Comparison of ENCODE assay signal across 8 cellular contexts in genomic region chr11:58654079-58654907, GRCh38. TPM values are rescaled to one million over a fixed set of nuclear protein-coding genes. Genes with fewer than 3 reads are reported as not detected.
A peak's percentile ranks its signal among the peaks of the same experiment; 100 is the strongest.
DNase-seq lines count a peak whose midpoint lies in the region; ATAC-seq and TF ChIP-seq lines count a peak whose summit lies in the region.

No MANE protein-coding gene starts in this region.

- POLR2A ChIA-PET in IMR-90 (lab: Charles Lee; ENCODE audit: unreplicated experiment) = no interaction called here

- no peaks in the 10 kb centered on the region for H4K20me1 ChIP-seq in IMR-90 (ENCODE audit: insufficient read depth, low read length)

- H2AK9ac ChIP-seq in IMR-90 (replicated peaks; ENCODE audit: low read depth, low read length, poor library complexity) = no peak overlapping the region

- H3K27me3 Mint-ChIP-seq in activated T-helper 17 cell treated with anti-CD3 and anti-CD28 coated beads, Interleukin-2, amount 50 U/mL, for 72 hours = no peaks in the 10 kb centered on the region

- no peak overlapping the region for H4K91ac ChIP-seq in IMR-90 (ENCODE audit: insufficient read depth, low read depth, low read length)

- no peak overlapping the region for H2AK5ac ChIP-seq in IMR-90 (ENCODE audit: low read depth, low read length)

- no peak overlapping the region for H4K8ac ChIP-seq in IMR-90 (ENCODE audit: low read depth in 2 of 2, low read length in 2 of 2)

- H3K36me3 ChIP-seq in IMR-90 (ENCODE audit: control insufficient read depth, insufficient read depth, low read length) (no peaks in the 10 kb centered on the region), testis (ENCODE audit: low read depth, missing control alignments) (no peaks in the 10 kb centered on the region)

- peak overlapping the region; percentile 16 for H2AFZ ChIP-seq in IMR-90 (replicated peaks; ENCODE audit: low read length, poor library complexity)

- H3K27ac ChIP-seq in IMR-90 (ENCODE audit: insufficient read depth, low read length) = no peak overlapping the region
- no peak overlapping the region for H3K27ac ChIP-seq in foreskin keratinocyte
- no peak overlapping the region for H3K27ac ChIP-seq in testis

- DNase-seq in EH (ENCODE audit: low read depth) (peak; percentile 73), IMR-90 (peak; percentile 72), RPMI7951 (ENCODE audit: low read depth) (peak; percentile 75), foreskin keratinocyte (peak in 1 of 2 donors; percentile 50), omental fat pad (ENCODE audit: low spot score) (peak; percentile 83), testis (peak; percentile 91)

- no peak overlapping the region for H3K18ac ChIP-seq in IMR-90 (ENCODE audit: low read depth, low read length)

- H3K4me3 Mint-ChIP-seq in activated T-helper 17 cell treated with anti-CD3 and anti-CD28 coated beads, Interleukin-2, amount 50 U/mL, for 72 hours = peak overlapping the region; percentile 2

- BruUV-seq in IMR-90 (replicated peaks; lab: Mats Ljungman, UMichigan) = no TSS peak

- no peak overlapping the region for H2BK5ac ChIP-seq in IMR-90 (ENCODE audit: low read depth, low read length, poor library complexity, severe bottlenecking)

- H3K4me1 ChIP-seq in IMR-90 (ENCODE audit: control insufficient read depth, insufficient read depth, low read length) (0 out of 2 replicates have a peak, but pooled peaks cover 2% of the 10 kb centered on the region), foreskin keratinocyte (peaks cover 11% of the 10 kb centered on the region), testis (no peaks in the 10 kb centered on the region)

- TF ChIP-seq POLR2A in IMR-90 (IDR thresholded peaks at IDR 0.05; ENCODE audit: low read depth, low read length) (no peak), testis (IDR thresholded peaks at IDR 0.05) (no peak)

- TF ChIP-seq CTCF in IMR-90 (conservative IDR thresholded peaks at IDR 0.05; ENCODE audit: low read depth, low read length) = peak; percentile 89
- peak; percentile 88 for TF ChIP-seq CTCF in foreskin keratinocyte (conservative IDR thresholded peaks at IDR 0.05)
- TF ChIP-seq CTCF in omental fat pad (IDR thresholded peaks at IDR 0.05) = peak in 1 of 3 donors; percentile 60
- TF ChIP-seq CTCF in testis (IDR thresholded peaks at IDR 0.05) = peak; percentile 84 to 91 (median 85)

- H3K9me3 Mint-ChIP-seq in activated T-helper 17 cell treated with anti-CD3 and anti-CD28 coated beads, Interleukin-2, amount 50 U/mL, for 72 hours = no peaks in the 10 kb centered on the region

- H3K14ac ChIP-seq in IMR-90 (replicated peaks; ENCODE audit: low read depth, low read length) = no peak overlapping the region

- H3K79me1 ChIP-seq in IMR-90 (ENCODE audit: low read depth in 1 of 2, low read length in 2 of 2) = no peaks in the 10 kb centered on the region

- H3K4me1 Mint-ChIP-seq in activated T-helper 17 cell treated with anti-CD3 and anti-CD28 coated beads, Interleukin-2, amount 50 U/mL, for 72 hours = peaks cover 5% of the 10 kb centered on the region

- WGBS in IMR-90 (ENCODE audit: extremely low coverage in 2 of 2, insufficient read length in 1 of 2), 2 experiments = 0% methylated on average over 2 of the region's 12 CpGs; no CpG with 5 or more reads in 1 of the 2 experiments
- 38 to 40% methylated on average over 12 of the region's 12 CpGs for WGBS in testis, 2 donors

- no peaks in the 10 kb centered on the region for H3K36me3 Mint-ChIP-seq in activated T-helper 17 cell treated with anti-CD3 and anti-CD28 coated beads, Interleukin-2, amount 50 U/mL, for 72 hours (ENCODE audit: low read depth)

- H4K5ac ChIP-seq in IMR-90 (ENCODE audit: low read depth, low read length) = no peak overlapping the region

- in situ Hi-C loops in IMR-90 (cut with MboI; ENCODE audit: low sequenced_read_pairs) = no loop called here

- ATAC-seq in GM21717 (IDR thresholded peaks at IDR 0.05; ENCODE audit: unreplicated experiment) = peak; percentile 86
- ATAC-seq in IMR-90 (ENCODE audit: low read depth) = peak; percentile 98
- peak; percentile 85 for ATAC-seq in activated T-helper 17 cell treated with anti-CD3 and anti-CD28 coated beads, Interleukin-2, amount 50 U/mL, for 72 hours (replicated peaks)
- ATAC-seq in foreskin keratinocyte = peak; percentile 87
- ATAC-seq in omental fat pad (ENCODE audit: low FRiP score) = peak; percentile 80

- no peak overlapping the region for H3K23ac ChIP-seq in IMR-90 (ENCODE audit: low read depth, low read length)

- no peak overlapping the region for H2BK120ac ChIP-seq in IMR-90 (ENCODE audit: low read depth, low read length)

- H3K4ac ChIP-seq in IMR-90 (ENCODE audit: low read depth, low read length) = no peak overlapping the region

- dilution Hi-C loops in IMR-90 (cut with HindIII; ENCODE audit: low sequenced_read_pairs, unreplicated experiment) = no loop called here

- no peaks in the 10 kb centered on the region for H3K9me3 ChIP-seq in IMR-90 (ENCODE audit: control insufficient read depth, insufficient read depth, low read length)
- H3K9me3 ChIP-seq in testis = no peaks in the 10 kb centered on the region

- H3K56ac ChIP-seq in IMR-90 (ENCODE audit: extremely low read depth, insufficient read depth, low read length) = no peak overlapping the region

- no peak overlapping the region for H3K9ac ChIP-seq in IMR-90 (ENCODE audit: low read depth, low read length)

- CTCF ChIA-PET in IMR-90 (lab: Yijun Ruan, JAX) = interaction anchor here (0.6 to 1.8 kb wide), 3 partner anchors 15 to 134 kb away, joined by 3 to 4 read pairs (median 4); no protein-coding TSS in a partner anchor

- H2BK20ac ChIP-seq in IMR-90 (ENCODE audit: low read depth, low read length) = no peak overlapping the region

- H3K27ac Mint-ChIP-seq in activated T-helper 17 cell treated with anti-CD3 and anti-CD28 coated beads, Interleukin-2, amount 50 U/mL, for 72 hours = peak overlapping the region; percentile 12

- H3K27me3 ChIP-seq in IMR-90 (ENCODE audit: control insufficient read depth, insufficient read depth, low read length) = no peaks in the 10 kb centered on the region
- H3K27me3 ChIP-seq in foreskin keratinocyte = no peaks in the 10 kb centered on the region
- H3K27me3 ChIP-seq in testis = no peaks in the 10 kb centered on the region

- H3K4me3 ChIP-seq in IMR-90 (ENCODE audit: insufficient read depth, low read depth, low read length) (no peak overlapping the region), testis (no peak overlapping the region)

- H2BK15ac ChIP-seq in IMR-90 (ENCODE audit: low read depth, low read length) = no peak overlapping the region

- no peak overlapping the region for H3K4me2 ChIP-seq in IMR-90 (ENCODE audit: low read depth, low read length)

- intact Hi-C loops in IMR-90 (cut with micrococcal nuclease) (loop anchor here (1.0 to 5.0 kb wide), 4 partner anchors 134 to 503 kb away; no protein-coding TSS in a partner anchor), testis (cut with DNase I; ENCODE audit: low total_unique reads) (no loop called here)

- TF ChIP-seq RAD21 in IMR-90 (IDR thresholded peaks at IDR 0.05; ENCODE audit: low read length) = peak; percentile 72

- no peaks in the 10 kb centered on the region for H3K9me1 ChIP-seq in IMR-90 (ENCODE audit: insufficient read depth, low read length)

TF ChIP-seq in IMR-90, 13 proteins besides CTCF, POLR2A, EP300 and RAD21:
- TF ChIP-seq MXI1 (IDR thresholded peaks at IDR 0.05; ENCODE audit: borderline replicate concordance, low read depth, low read length) = 0 out of 2 replicates have a peak, but pooled peaks have one; percentile 47
- TF ChIP-seq, protein P1, sequence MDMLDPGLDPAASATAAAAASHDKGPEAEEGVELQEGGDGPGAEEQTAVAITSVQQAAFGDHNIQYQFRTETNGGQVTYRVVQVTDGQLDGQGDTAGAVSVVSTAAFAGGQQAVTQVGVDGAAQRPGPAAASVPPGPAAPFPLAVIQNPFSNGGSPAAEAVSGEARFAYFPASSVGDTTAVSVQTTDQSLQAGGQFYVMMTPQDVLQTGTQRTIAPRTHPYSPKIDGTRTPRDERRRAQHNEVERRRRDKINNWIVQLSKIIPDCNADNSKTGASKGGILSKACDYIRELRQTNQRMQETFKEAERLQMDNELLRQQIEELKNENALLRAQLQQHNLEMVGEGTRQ (IDR thresholded peaks at IDR 0.05; ENCODE audit: low read depth, low read length) = peak; percentile 78
- peak; percentile 77 for TF ChIP-seq SMC3 (IDR thresholded peaks at IDR 0.05; ENCODE audit: low read depth, low read length)
- no peak for TF ChIP-seq MAZ (IDR thresholded peaks at IDR 0.05; ENCODE audit: borderline replicate concordance, low read depth, low read length)

RNA-seq across cellular contexts. Expression of gene CNTF, which starts 31.8 kb away (rescaled TPM):
- total RNA-seq in IMR-90 (2012; rRNA removed) (2.3 and 3.3 TPM in 2 replicates), foreskin keratinocyte (1.6 and 1.7 TPM in 2 replicates), omental fat pad (1 to 10 TPM; 2.1 to 2.5 (median 2.4) TPM), testis (1 to 10 TPM; 1.3 to 1.6 TPM)
- polyA plus RNA-seq in IMR-90 (2012; rRNA removed) (1.1 and 1.2 TPM in 2 replicates), foreskin keratinocyte (0.16 and 0.21 TPM in 2 replicates), testis (ENCODE audit: insufficient read depth, low read depth, low replicate concordance) (1.0 TPM)
- polyA plus RNA-seq in IMR-90 (2012; cell fraction: cytosol; rRNA removed) = 0.08 and 0.39 TPM in 2 replicates
- 0.91 and 5.2 TPM in 2 replicates for polyA plus RNA-seq in IMR-90 (2012; cell fraction: nucleus; rRNA removed; ENCODE audit: low replicate concordance)
- total RNA-seq in RPMI7951 (2014; rRNA removed; shearing (Covaris generic)) = 1.8 and 3.0 TPM in 2 replicates
- 1 to 10 TPM; 4.1 to 5.5 TPM for total RNA-seq in activated T-helper 17 cell treated with anti-CD3 and anti-CD28 coated beads, Interleukin-2, amount 50 U/mL, for 72 hours
